Comparison of ENCODE assay signal across 1 cellular context in genomic region chr1:170388489-170388888, GRCh38.
TF ChIP-seq lines count a peak whose summit lies in the region.

No MANE protein-coding gene starts in this region.

TF ChIP-seq in H1, 55 proteins besides CTCF, POLR2A, EP300 and RAD21 (continued from another document):
- TF ChIP-seq, protein P1, sequence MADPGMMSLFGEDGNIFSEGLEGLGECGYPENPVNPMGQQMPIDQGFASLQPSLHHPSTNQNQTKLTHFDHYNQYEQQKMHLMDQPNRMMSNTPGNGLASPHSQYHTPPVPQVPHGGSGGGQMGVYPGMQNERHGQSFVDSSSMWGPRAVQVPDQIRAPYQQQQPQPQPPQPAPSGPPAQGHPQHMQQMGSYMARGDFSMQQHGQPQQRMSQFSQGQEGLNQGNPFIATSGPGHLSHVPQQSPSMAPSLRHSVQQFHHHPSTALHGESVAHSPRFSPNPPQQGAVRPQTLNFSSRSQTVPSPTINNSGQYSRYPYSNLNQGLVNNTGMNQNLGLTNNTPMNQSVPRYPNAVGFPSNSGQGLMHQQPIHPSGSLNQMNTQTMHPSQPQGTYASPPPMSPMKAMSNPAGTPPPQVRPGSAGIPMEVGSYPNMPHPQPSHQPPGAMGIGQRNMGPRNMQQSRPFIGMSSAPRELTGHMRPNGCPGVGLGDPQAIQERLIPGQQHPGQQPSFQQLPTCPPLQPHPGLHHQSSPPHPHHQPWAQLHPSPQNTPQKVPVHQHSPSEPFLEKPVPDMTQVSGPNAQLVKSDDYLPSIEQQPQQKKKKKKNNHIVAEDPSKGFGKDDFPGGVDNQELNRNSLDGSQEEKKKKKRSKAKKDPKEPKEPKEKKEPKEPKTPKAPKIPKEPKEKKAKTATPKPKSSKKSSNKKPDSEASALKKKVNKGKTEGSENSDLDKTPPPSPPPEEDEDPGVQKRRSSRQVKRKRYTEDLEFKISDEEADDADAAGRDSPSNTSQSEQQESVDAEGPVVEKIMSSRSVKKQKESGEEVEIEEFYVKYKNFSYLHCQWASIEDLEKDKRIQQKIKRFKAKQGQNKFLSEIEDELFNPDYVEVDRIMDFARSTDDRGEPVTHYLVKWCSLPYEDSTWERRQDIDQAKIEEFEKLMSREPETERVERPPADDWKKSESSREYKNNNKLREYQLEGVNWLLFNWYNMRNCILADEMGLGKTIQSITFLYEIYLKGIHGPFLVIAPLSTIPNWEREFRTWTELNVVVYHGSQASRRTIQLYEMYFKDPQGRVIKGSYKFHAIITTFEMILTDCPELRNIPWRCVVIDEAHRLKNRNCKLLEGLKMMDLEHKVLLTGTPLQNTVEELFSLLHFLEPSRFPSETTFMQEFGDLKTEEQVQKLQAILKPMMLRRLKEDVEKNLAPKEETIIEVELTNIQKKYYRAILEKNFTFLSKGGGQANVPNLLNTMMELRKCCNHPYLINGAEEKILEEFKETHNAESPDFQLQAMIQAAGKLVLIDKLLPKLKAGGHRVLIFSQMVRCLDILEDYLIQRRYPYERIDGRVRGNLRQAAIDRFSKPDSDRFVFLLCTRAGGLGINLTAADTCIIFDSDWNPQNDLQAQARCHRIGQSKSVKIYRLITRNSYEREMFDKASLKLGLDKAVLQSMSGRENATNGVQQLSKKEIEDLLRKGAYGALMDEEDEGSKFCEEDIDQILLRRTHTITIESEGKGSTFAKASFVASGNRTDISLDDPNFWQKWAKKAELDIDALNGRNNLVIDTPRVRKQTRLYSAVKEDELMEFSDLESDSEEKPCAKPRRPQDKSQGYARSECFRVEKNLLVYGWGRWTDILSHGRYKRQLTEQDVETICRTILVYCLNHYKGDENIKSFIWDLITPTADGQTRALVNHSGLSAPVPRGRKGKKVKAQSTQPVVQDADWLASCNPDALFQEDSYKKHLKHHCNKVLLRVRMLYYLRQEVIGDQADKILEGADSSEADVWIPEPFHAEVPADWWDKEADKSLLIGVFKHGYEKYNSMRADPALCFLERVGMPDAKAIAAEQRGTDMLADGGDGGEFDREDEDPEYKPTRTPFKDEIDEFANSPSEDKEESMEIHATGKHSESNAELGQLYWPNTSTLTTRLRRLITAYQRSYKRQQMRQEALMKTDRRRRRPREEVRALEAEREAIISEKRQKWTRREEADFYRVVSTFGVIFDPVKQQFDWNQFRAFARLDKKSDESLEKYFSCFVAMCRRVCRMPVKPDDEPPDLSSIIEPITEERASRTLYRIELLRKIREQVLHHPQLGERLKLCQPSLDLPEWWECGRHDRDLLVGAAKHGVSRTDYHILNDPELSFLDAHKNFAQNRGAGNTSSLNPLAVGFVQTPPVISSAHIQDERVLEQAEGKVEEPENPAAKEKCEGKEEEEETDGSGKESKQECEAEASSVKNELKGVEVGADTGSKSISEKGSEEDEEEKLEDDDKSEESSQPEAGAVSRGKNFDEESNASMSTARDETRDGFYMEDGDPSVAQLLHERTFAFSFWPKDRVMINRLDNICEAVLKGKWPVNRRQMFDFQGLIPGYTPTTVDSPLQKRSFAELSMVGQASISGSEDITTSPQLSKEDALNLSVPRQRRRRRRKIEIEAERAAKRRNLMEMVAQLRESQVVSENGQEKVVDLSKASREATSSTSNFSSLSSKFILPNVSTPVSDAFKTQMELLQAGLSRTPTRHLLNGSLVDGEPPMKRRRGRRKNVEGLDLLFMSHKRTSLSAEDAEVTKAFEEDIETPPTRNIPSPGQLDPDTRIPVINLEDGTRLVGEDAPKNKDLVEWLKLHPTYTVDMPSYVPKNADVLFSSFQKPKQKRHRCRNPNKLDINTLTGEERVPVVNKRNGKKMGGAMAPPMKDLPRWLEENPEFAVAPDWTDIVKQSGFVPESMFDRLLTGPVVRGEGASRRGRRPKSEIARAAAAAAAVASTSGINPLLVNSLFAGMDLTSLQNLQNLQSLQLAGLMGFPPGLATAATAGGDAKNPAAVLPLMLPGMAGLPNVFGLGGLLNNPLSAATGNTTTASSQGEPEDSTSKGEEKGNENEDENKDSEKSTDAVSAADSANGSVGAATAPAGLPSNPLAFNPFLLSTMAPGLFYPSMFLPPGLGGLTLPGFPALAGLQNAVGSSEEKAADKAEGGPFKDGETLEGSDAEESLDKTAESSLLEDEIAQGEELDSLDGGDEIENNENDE (IDR thresholded peaks at IDR 0.05; ENCODE audit: insufficient replicate concordance, low read length), result no peak
- TF ChIP-seq PHF8 (conservative IDR thresholded peaks at IDR 0.05; ENCODE audit: low read depth, low read length), result no peak
